In the genomic region with DNA sequence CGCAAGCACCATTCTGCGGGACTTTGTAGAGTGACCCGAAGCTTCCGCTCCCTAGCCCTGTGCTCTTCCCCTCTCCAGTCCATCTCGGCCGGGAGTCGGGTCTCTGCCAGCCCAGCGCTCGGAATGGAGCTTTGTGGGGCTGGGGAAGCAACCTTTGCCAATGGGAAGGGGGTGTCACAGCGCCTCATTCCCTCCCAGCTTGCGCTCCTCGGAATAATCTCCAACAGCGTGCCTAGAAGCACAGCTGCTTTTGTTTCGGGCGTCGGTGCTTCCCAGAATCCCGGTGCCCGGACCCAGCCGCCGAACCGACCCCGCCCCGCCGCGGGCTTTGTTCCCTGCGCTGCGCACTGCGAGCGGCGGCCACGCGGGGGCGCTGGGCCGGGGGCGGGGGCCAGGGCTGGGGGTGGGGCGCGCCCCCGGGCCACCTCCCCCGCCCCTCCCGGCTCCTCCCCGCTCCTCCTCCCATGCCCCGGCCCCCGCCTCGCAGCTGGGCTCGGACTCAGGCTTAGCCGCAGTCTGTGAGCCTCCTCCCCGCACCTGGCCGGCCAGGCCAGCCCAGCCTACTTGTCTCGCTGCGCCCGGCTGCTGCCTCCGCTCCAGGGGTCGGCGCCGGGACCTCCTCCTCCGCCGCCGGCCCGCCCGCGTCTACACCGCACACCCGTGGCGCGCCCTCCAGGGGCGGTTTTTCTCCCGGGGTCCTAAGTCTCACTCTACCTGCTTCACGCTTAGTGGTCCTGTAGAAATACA, we compare ENCODE assay signal across 8 cellular contexts.
DNase-seq lines count a peak whose midpoint lies in the region; ATAC-seq, FAIRE-seq and TF ChIP-seq lines count a peak whose summit lies in the region.

No MANE protein-coding gene starts in this region.

- H4K20me1 ChIP-seq in GM12878 (ENCODE audit: control insufficient read depth, insufficient read depth): no peaks in the 10 kb centered on the region

- no peak overlapping the region for H3K27ac ChIP-seq in ACC112 (ENCODE audit: low read depth, low read length)
- peak overlapping the region; percentile 80 for H3K27ac ChIP-seq in HUES64 (ENCODE audit: low read depth, low read length)
- H3K27ac ChIP-seq in GM12878 (ENCODE audit: control insufficient read depth, insufficient read depth): no peak overlapping the region

- CTCF ChIA-PET in GM12878 (lab: Yijun Ruan, JAX): no interaction called here

- TF ChIP-seq POLR2A in GM12878 (IDR thresholded peaks at IDR 0.05; ENCODE audit: low read depth, low read length): no peak; the same call in 1 of the 2 replicates

- H3K4me1 ChIP-seq in ACC112 (ENCODE audit: control insufficient read depth, insufficient read depth, low read length, unreplicated experiment) (peaks cover 19% of the 10 kb centered on the region), HUES64 (ENCODE audit: insufficient read depth, low read length) (peaks cover 10% of the 10 kb centered on the region; the same call in 1 of the 2 replicates), GM12878 (ENCODE audit: control insufficient read depth, insufficient read depth, low read length) (no peaks in the 10 kb centered on the region)

- 2% methylated on average over 68 of the region's 68 CpGs for WGBS in HUES64
- 7% methylated on average over 40 of the region's 68 CpGs for WGBS in GM12878 (ENCODE audit: insufficient coverage, insufficient replicate concordance, low lambda C conversion rate, missing lambda C conversion rate)

- POLR2A ChIA-PET in GM12878 (lab: Charles Lee): no interaction called here

- RAD21 ChIA-PET in GM12878 (lab: Charles Lee; ENCODE audit: unreplicated experiment): no interaction called here

- peak overlapping the region; percentile 78 for H3K4me3 ChIP-seq in ACC112 (ENCODE audit: low read depth, low read length)
- H3K4me3 ChIP-seq in HUES64 (ENCODE audit: low read length): peak overlapping the region; percentile 63
- no peak overlapping the region; the same call in 1 of the 2 replicates for H3K4me3 ChIP-seq in GM12878

- H3K4me2 ChIP-seq in GM12878 (ENCODE audit: control insufficient read depth, insufficient read depth): peak overlapping the region; percentile 67

- H3K9me3 ChIP-seq in HUES64 (ENCODE audit: insufficient read depth, low read depth, low read length) (no peaks in the 10 kb centered on the region), GM12878 (replicated peaks; ENCODE audit: control insufficient read depth, insufficient read depth, low read length) (no peaks in the 10 kb centered on the region; the same call in 2 of the 3 replicates)

- peak overlapping the region; percentile 85 for H2AFZ ChIP-seq in ACC112 (ENCODE audit: low read length, unreplicated experiment)
- peak overlapping the region; percentile 10; the same call in 1 of the 2 replicates for H2AFZ ChIP-seq in GM12878 (ENCODE audit: control insufficient read depth, low read depth, low read length)

- BruUV-seq in GM12878 (replicated peaks; lab: Mats Ljungman, UMichigan): no TSS peak

- in situ Hi-C loops in GM12878 (cut with MboI): no loop called here

- no peak for TF ChIP-seq EP300 in GM12878 (IDR thresholded peaks at IDR 0.05; ENCODE audit: borderline replicate concordance in 1 of 2, control insufficient read depth in 1 of 2, low read depth in 2 of 2, low read length in 2 of 2)

- intact Hi-C loops in GM12878 (cut with micrococcal nuclease; ENCODE audit: unreplicated experiment): no loop called here

- H3K36me3 ChIP-seq in ACC112 (ENCODE audit: insufficient read depth, low read length): no peaks in the 10 kb centered on the region
- no peaks in the 10 kb centered on the region for H3K36me3 ChIP-seq in HUES64 (ENCODE audit: insufficient read depth, low read length)
- no peaks in the 10 kb centered on the region for H3K36me3 ChIP-seq in GM12878 (ENCODE audit: control insufficient read depth in 2 of 2, insufficient read depth in 2 of 2, low read length in 1 of 2)

- H3K27me3 ChIP-seq in ACC112 (ENCODE audit: insufficient read depth, low read length): peaks cover 23% of the 10 kb centered on the region
- peaks cover 13% of the 10 kb centered on the region for H3K27me3 ChIP-seq in HUES64 (ENCODE audit: insufficient read depth, low read length)
- H3K27me3 ChIP-seq in GM12878 (replicated peaks in 1 of 2; ENCODE audit: control insufficient read depth in 2 of 2, insufficient read depth in 2 of 2, low read length in 1 of 2): peaks cover 4 to 9% of the 10 kb centered on the region in 2 experiments; a peak in 3 of 4 replicates

- peak overlapping the region; percentile 88 for H3K9ac ChIP-seq in HUES64 (ENCODE audit: low read depth, low read length)
- no peak overlapping the region for H3K9ac ChIP-seq in GM12878 (ENCODE audit: control insufficient read depth, insufficient read depth, low read length)

- no peak for TF ChIP-seq RAD21 in GM12878 (IDR thresholded peaks at IDR 0.05; ENCODE audit: insufficient read depth, low read depth, low read length)

- SMC1A ChIA-PET in GM12878 (lab: Charles Lee; ENCODE audit: uncharacterized antibody, unreplicated experiment): no interaction called here

- TF ChIP-seq CTCF in GM12878 (IDR thresholded peaks at IDR 0.05 in 2 of 3, conservative IDR thresholded peaks at IDR 0.05 in 1 of 3; ENCODE audit: control insufficient read depth in 2 of 3, extremely low read depth in 1 of 3, insufficient read depth in 1 of 3, low read depth in 3 of 3, low read length in 3 of 3): peak in 2 of 3 experiments; percentile 16 to 22; a peak in 1 of 6 replicates

- H3K79me2 ChIP-seq in ACC112 (ENCODE audit: control insufficient read depth, insufficient read depth, low read length, unreplicated experiment) (no peaks in the 10 kb centered on the region), GM12878 (ENCODE audit: control insufficient read depth, insufficient read depth, low read length) (no peaks in the 10 kb centered on the region)

- peak; percentile 15 for DNase-seq in T follicular helper cell (ENCODE audit: low read depth)
- DNase-seq in GM12878 (ENCODE audit: low read depth, low spot score): no peak
- peak; percentile 98 for DNase-seq in iPS-NIHi7 (ENCODE audit: extremely low spot score)
- DNase-seq in stimulated activated CD4-positive, alpha-beta T cell treated with anti-CD3 and anti-CD28 coated beads, Interleukin-12 subunit alpha, Interleukin-12 subunit beta, amount 100 ng/mL, for 24 hours (ENCODE audit: low read depth in 2 of 2): peak; percentile 4 to 39

- FAIRE-seq in GM12878 (lab: Jason Lieb, UNC): no peak

- ATAC-seq in GM18502 (IDR thresholded peaks at IDR 0.05; ENCODE audit: poor library complexity, unreplicated experiment) (peak; percentile 68), GM12878 (peak; percentile 49), HG02870 (IDR thresholded peaks at IDR 0.05; ENCODE audit: unreplicated experiment) (no peak)

TF ChIP-seq in GM12878, 131 proteins besides CTCF, POLR2A, EP300 and RAD21:
- TF ChIP-seq BCL11A (IDR thresholded peaks at IDR 0.05; ENCODE audit: low read depth, low read length) (no peak), EGR1 (IDR thresholded peaks at IDR 0.05; ENCODE audit: borderline replicate concordance in 1 of 2, low read depth in 2 of 2, low read length in 2 of 2) (peak in 1 of 2 experiments; percentile 27; a peak in 1 of 3 replicates), SPI1 (IDR thresholded peaks at IDR 0.05; ENCODE audit: borderline replicate concordance, insufficient read depth, low read depth, low read length) (no peak), SRF (IDR thresholded peaks at IDR 0.05; ENCODE audit: low read depth in 2 of 2, low read length in 2 of 2) (no peak), TCF3 (IDR thresholded peaks at IDR 0.05; ENCODE audit: borderline replicate concordance, insufficient read depth, low read depth, low read length) (0 out of 2 replicates have a peak, but pooled peaks have one; percentile 18), ETV6 (conservative IDR thresholded peaks at IDR 0.05 in 1 of 2, IDR thresholded peaks at IDR 0.05 in 1 of 2; ENCODE audit: borderline replicate concordance in 1 of 2, low read depth in 1 of 2) (no peak), ZSCAN29 (IDR thresholded peaks at IDR 0.05) (0 out of 2 replicates have a peak, but pooled peaks have one; percentile 80)
